ENCODE assay signal across 25 cellular contexts in the genomic region with DNA sequence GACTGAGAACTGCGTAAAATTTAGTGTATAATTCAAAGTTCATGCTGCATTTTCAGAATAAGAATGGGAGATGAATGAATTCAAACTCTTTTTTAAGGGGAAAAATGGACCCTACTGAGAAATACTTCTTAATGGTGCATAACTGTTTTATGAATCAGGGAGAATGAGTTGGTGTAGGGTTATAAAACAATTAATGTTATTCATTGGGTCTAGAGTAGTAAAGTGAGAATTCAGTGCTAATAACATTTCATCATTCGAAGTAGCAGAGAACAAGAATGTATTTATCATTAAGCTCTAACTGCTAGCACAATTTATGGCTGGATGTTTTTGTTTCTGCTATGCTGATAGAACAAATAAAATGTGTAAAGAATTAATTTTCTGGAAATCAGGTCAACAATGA.
"Had no signal": no experiment of that assay in that cellular context is flagged by ENCODE, and none has a peak within 500 bp of the region (broad histone marks: within the 10 kb centered on the region; RNA-seq: fewer than 3 reads in every experiment).

No MANE protein-coding gene starts in this region.

- DNase-seq: activated CD4-positive, alpha-beta memory T cell treated with anti-CD3 and anti-CD28 coated beads for 36 hours; activated CD4-positive, alpha-beta T cell treated with anti-CD3 and anti-CD28 coated beads for 36 hours; activated CD4-positive, alpha-beta T cell treated with anti-CD3 and anti-CD28 coated beads, Interleukin-2, amount 10 ng/mL, durations not matched to agents 24 days and 14 days; activated CD4-positive, CD25-positive, alpha-beta regulatory T cell; activated CD4-positive, CD25-positive, alpha-beta regulatory T cell treated with anti-CD3 and anti-CD28 coated beads, Interleukin-2, amount 50 U/mL, for 72 hours; activated CD8-positive, alpha-beta memory T cell treated with anti-CD3 and anti-CD28 coated beads, Interleukin-2, amount 10 ng/mL, durations not matched to agents 7 days and 5 days; activated CD8-positive, alpha-beta memory T cell treated with anti-CD3 and anti-CD28 coated beads, Interleukin-2, amount 50 U/mL, for 4 hours; activated CD8-positive, alpha-beta T cell treated with anti-CD3 and anti-CD28 coated beads, Interleukin-2, amount 10 ng/mL, durations not matched to agents 7 days and 5 days; activated effector memory CD4-positive, alpha-beta T cell treated with anti-CD3 and anti-CD28 coated beads, Interleukin-2, amount 50 U/mL, for 16 hours; activated naive CD4-positive, alpha-beta T cell treated with anti-CD3 and anti-CD28 coated beads, Interleukin-2, amount 10 ng/mL, durations not matched to agents 7 days and 5 days; activated naive CD8-positive, alpha-beta T cell treated with anti-CD3 and anti-CD28 coated beads, Interleukin-2, amount 10 ng/mL, durations not matched to agents 7 days and 5 days; activated T-cell treated with anti-CD3 and anti-CD28 coated beads, Interleukin-2, amount 50 U/mL, for 1 hour; activated T-cell treated with anti-CD3 and anti-CD28 coated beads, Interleukin-2, amount 50 U/mL, for 48 hours; central memory CD4-positive, alpha-beta T cell; cerebellar nuclear complex; colonic mucosa; effector CD8-positive, alpha-beta T cell; foreskin fibroblast; gastrocnemius medialis; heart right ventricle; T-helper 2 cell had no signal

- H3K4me3 Mint-ChIP-seq: activated CD4-positive, alpha-beta memory T cell treated with anti-CD3 and anti-CD28 coated beads for 36 hours; activated CD4-positive, alpha-beta T cell treated with anti-CD3 and anti-CD28 coated beads for 36 hours; activated CD4-positive, alpha-beta T cell treated with anti-CD3 and anti-CD28 coated beads, Interleukin-2, amount 10 ng/mL, durations not matched to agents 24 days and 14 days; activated CD8-positive, alpha-beta memory T cell treated with anti-CD3 and anti-CD28 coated beads, Interleukin-2, amount 10 ng/mL, durations not matched to agents 7 days and 5 days; activated CD8-positive, alpha-beta T cell treated with anti-CD3 and anti-CD28 coated beads, Interleukin-2, amount 10 ng/mL, durations not matched to agents 7 days and 5 days; activated naive CD4-positive, alpha-beta T cell treated with anti-CD3 and anti-CD28 coated beads, Interleukin-2, amount 10 ng/mL, durations not matched to agents 7 days and 5 days; activated naive CD8-positive, alpha-beta T cell treated with anti-CD3 and anti-CD28 coated beads, Interleukin-2, amount 10 ng/mL, durations not matched to agents 7 days and 5 days; activated T-helper 1 cell treated with anti-CD3 and anti-CD28 coated beads, Interleukin-12 subunit alpha, Interleukin-12 subunit beta, Interleukin-2, Interleukin-4 antibody, amounts not matched to agents 30 ng/mL and 10 ng/mL and 1 ng/mL, durations not matched to agents 14 hours and 24 hours and 36 hours; brain had no signal

- H3K9me3 Mint-ChIP-seq: activated CD4-positive, alpha-beta memory T cell treated with anti-CD3 and anti-CD28 coated beads for 36 hours; activated CD4-positive, alpha-beta T cell treated with anti-CD3 and anti-CD28 coated beads, Interleukin-2, amount 10 ng/mL, durations not matched to agents 24 days and 14 days; activated naive CD4-positive, alpha-beta T cell treated with anti-CD3 and anti-CD28 coated beads, Interleukin-2, amount 10 ng/mL, durations not matched to agents 7 days and 5 days; activated T-helper 1 cell treated with anti-CD3 and anti-CD28 coated beads, Interleukin-12 subunit alpha, Interleukin-12 subunit beta, Interleukin-2, Interleukin-4 antibody, amounts not matched to agents 30 ng/mL and 10 ng/mL and 1 ng/mL, durations not matched to agents 14 hours and 24 hours and 36 hours had no signal

- H3K4me1 Mint-ChIP-seq: activated CD4-positive, alpha-beta T cell treated with anti-CD3 and anti-CD28 coated beads for 36 hours; activated CD4-positive, alpha-beta T cell treated with anti-CD3 and anti-CD28 coated beads, Interleukin-2, amount 10 ng/mL, durations not matched to agents 24 days and 14 days; activated CD8-positive, alpha-beta memory T cell treated with anti-CD3 and anti-CD28 coated beads, Interleukin-2, amount 10 ng/mL, durations not matched to agents 7 days and 5 days; activated naive CD4-positive, alpha-beta T cell treated with anti-CD3 and anti-CD28 coated beads, Interleukin-2, amount 10 ng/mL, durations not matched to agents 7 days and 5 days; activated naive CD8-positive, alpha-beta T cell treated with anti-CD3 and anti-CD28 coated beads, Interleukin-2, amount 10 ng/mL, durations not matched to agents 7 days and 5 days had no signal

- H3K36me3 Mint-ChIP-seq: activated CD4-positive, alpha-beta memory T cell treated with anti-CD3 and anti-CD28 coated beads for 36 hours; activated CD8-positive, alpha-beta memory T cell treated with anti-CD3 and anti-CD28 coated beads, Interleukin-2, amount 10 ng/mL, durations not matched to agents 7 days and 5 days; activated naive CD4-positive, alpha-beta T cell treated with anti-CD3 and anti-CD28 coated beads, Interleukin-2, amount 10 ng/mL, durations not matched to agents 7 days and 5 days; activated naive CD4-positive, alpha-beta T cell treated with anti-CD3 and anti-CD28 coated beads, Interleukin-2, amount 50 U/mL, for 72 hours; activated naive CD8-positive, alpha-beta T cell treated with anti-CD3 and anti-CD28 coated beads, Interleukin-2, amount 10 ng/mL, durations not matched to agents 7 days and 5 days; brain had no signal

- H3K27ac Mint-ChIP-seq: activated CD4-positive, alpha-beta memory T cell treated with anti-CD3 and anti-CD28 coated beads for 36 hours; activated CD4-positive, alpha-beta T cell treated with anti-CD3 and anti-CD28 coated beads for 36 hours; activated CD4-positive, alpha-beta T cell treated with anti-CD3 and anti-CD28 coated beads, Interleukin-2, amount 10 ng/mL, durations not matched to agents 24 days and 14 days; activated CD8-positive, alpha-beta memory T cell treated with anti-CD3 and anti-CD28 coated beads, Interleukin-2, amount 10 ng/mL, durations not matched to agents 7 days and 5 days; activated CD8-positive, alpha-beta T cell treated with anti-CD3 and anti-CD28 coated beads, Interleukin-2, amount 10 ng/mL, durations not matched to agents 7 days and 5 days; activated naive CD4-positive, alpha-beta T cell treated with anti-CD3 and anti-CD28 coated beads, Interleukin-2, amount 10 ng/mL, durations not matched to agents 7 days and 5 days; activated naive CD4-positive, alpha-beta T cell treated with anti-CD3 and anti-CD28 coated beads, Interleukin-2, amount 50 U/mL, for 72 hours; activated naive CD8-positive, alpha-beta T cell treated with anti-CD3 and anti-CD28 coated beads, Interleukin-2, amount 10 ng/mL, durations not matched to agents 7 days and 5 days; activated T-helper 1 cell treated with anti-CD3 and anti-CD28 coated beads, Interleukin-12 subunit alpha, Interleukin-12 subunit beta, Interleukin-2, Interleukin-4 antibody, amounts not matched to agents 30 ng/mL and 10 ng/mL and 1 ng/mL, durations not matched to agents 14 hours and 24 hours and 36 hours; activated T-helper 2 cell treated with anti-CD3 and anti-CD28 coated beads, Interferon-gamma antibody, Interleukin-2, Interleukin-4, amounts not matched to agents 10 μg/mL and 5 μg/mL and 100 μg/mL, durations not matched to agents 14 hours and 24 hours and 36 hours; brain had no signal

- H3K27me3 Mint-ChIP-seq: activated CD4-positive, alpha-beta memory T cell treated with anti-CD3 and anti-CD28 coated beads for 36 hours; activated CD4-positive, alpha-beta T cell treated with anti-CD3 and anti-CD28 coated beads for 36 hours; activated CD4-positive, alpha-beta T cell treated with anti-CD3 and anti-CD28 coated beads, Interleukin-2, amount 10 ng/mL, durations not matched to agents 24 days and 14 days; activated CD8-positive, alpha-beta memory T cell treated with anti-CD3 and anti-CD28 coated beads, Interleukin-2, amount 10 ng/mL, durations not matched to agents 7 days and 5 days; activated naive CD4-positive, alpha-beta T cell treated with anti-CD3 and anti-CD28 coated beads, Interleukin-2, amount 10 ng/mL, durations not matched to agents 7 days and 5 days; activated naive CD8-positive, alpha-beta T cell treated with anti-CD3 and anti-CD28 coated beads, Interleukin-2, amount 10 ng/mL, durations not matched to agents 7 days and 5 days; brain had no signal
